In the genomic region with DNA sequence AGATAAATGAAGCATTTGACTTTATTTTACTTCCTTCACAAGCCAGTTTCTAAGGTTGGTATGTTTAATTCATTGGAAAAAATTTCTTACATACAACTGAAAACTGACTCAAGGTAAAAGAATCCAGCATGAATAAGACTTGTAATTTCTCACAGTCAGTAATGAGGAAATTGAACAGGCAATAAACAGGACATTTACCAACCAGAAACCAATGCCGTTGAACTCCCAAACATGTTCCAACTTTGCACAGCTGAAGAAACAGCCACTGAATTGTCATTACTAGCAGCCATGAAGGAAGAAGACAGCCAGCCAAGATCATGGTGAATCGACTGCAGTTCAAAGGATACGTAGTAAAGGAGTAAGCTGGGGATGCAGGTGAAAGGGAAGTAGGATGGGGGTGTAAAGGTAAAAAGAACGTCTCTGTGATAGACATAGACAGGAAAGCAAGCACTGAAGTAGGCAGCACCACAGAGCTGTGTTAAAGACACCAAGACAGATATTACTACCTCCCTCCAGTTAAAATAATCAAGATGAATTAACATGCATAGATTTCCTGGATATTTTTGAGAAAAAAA, we compare ENCODE assay signal across 16 cellular contexts. TPM values are rescaled to one million over a fixed set of nuclear protein-coding genes. Genes with fewer than 3 reads are reported as not detected.
DNase-seq lines count a peak whose midpoint lies in the region; ATAC-seq, FAIRE-seq and TF ChIP-seq lines count a peak whose summit lies in the region.
"Had no signal": no experiment of that assay in that cellular context is flagged by ENCODE, and none has a peak within 500 bp of the region (broad histone marks: within the 10 kb centered on the region; RNA-seq: fewer than 3 reads in every experiment).

No MANE protein-coding gene starts in this region.

- H3K27ac Mint-ChIP-seq in astrocyte (ENCODE audit: unreplicated experiment) (peak overlapping the region; percentile 16), glutamatergic neuron (ENCODE audit: unreplicated experiment) (no peak overlapping the region)
- H3K27ac Mint-ChIP-seq: activated CD4-positive, alpha-beta T cell treated with anti-CD3 and anti-CD28 coated beads, Interleukin-2, amount 10 ng/mL, durations not matched to agents 24 days and 14 days; stimulated activated naive B cell treated with anti-CD40 and anti-IgM and Interleukin-4, amounts not matched to agents 10 μg/mL and 1 μg/mL and 100 μg/mL, for 72 hours had no signal

- H3K9me3 Mint-ChIP-seq in astrocyte (ENCODE audit: unreplicated experiment) = no peaks in the 10 kb centered on the region
- H3K9me3 Mint-ChIP-seq in glutamatergic neuron (ENCODE audit: unreplicated experiment) = peaks cover 5% of the 10 kb centered on the region
- H3K9me3 Mint-ChIP-seq: activated CD4-positive, alpha-beta T cell treated with anti-CD3 and anti-CD28 coated beads, Interleukin-2, amount 10 ng/mL, durations not matched to agents 24 days and 14 days; stimulated activated naive B cell treated with anti-CD40 and anti-IgM and Interleukin-4, amounts not matched to agents 10 μg/mL and 1 μg/mL and 100 μg/mL, for 72 hours had no signal

- H3K4me1 Mint-ChIP-seq in astrocyte (ENCODE audit: low read depth, unreplicated experiment) = peaks cover 8% of the 10 kb centered on the region
- peaks cover 19% of the 10 kb centered on the region for H3K4me1 Mint-ChIP-seq in glutamatergic neuron (ENCODE audit: low read depth, unreplicated experiment)
- H3K4me1 Mint-ChIP-seq: activated CD4-positive, alpha-beta T cell treated with anti-CD3 and anti-CD28 coated beads, Interleukin-2, amount 10 ng/mL, durations not matched to agents 24 days and 14 days had no signal

- no peaks in the 10 kb centered on the region for H4K20me1 ChIP-seq in astrocyte (ENCODE audit: insufficient read depth, low read length)

- TF ChIP-seq CTCF in astrocyte (IDR thresholded peaks at IDR 0.05; ENCODE audit: insufficient read depth, low read depth, low read length) (no peak), fibroblast of pulmonary artery (IDR thresholded peaks at IDR 0.05; ENCODE audit: low read length, missing control alignments) (no peak), glutamatergic neuron (IDR thresholded peaks at IDR 0.05; ENCODE audit: partially characterized antibody, unreplicated experiment) (no peak)

- H3K4me3 Mint-ChIP-seq in astrocyte (ENCODE audit: unreplicated experiment) (no peak overlapping the region), glutamatergic neuron (ENCODE audit: unreplicated experiment) (no peak overlapping the region)
- H3K4me3 Mint-ChIP-seq: activated CD4-positive, alpha-beta T cell treated with anti-CD3 and anti-CD28 coated beads, Interleukin-2, amount 10 ng/mL, durations not matched to agents 24 days and 14 days; stimulated activated naive B cell treated with anti-CD40 and anti-IgM and Interleukin-4, amounts not matched to agents 10 μg/mL and 1 μg/mL and 100 μg/mL, for 72 hours had no signal

- ATAC-seq in HG03520 (IDR thresholded peaks at IDR 0.05; ENCODE audit: unreplicated experiment) (no peak), HG02642 (IDR thresholded peaks at IDR 0.05; ENCODE audit: poor library complexity, unreplicated experiment) (no peak)
- ATAC-seq: heart left ventricle; lower lobe of right lung; stimulated activated naive B cell treated with anti-CD40 and anti-IgM and Interleukin-4, amounts not matched to agents 10 μg/mL and 1 μg/mL and 100 μg/mL, for 72 hours had no signal

- H3K4me2 ChIP-seq in astrocyte (ENCODE audit: low read length) (peak overlapping the region; percentile 75), skeletal muscle satellite cell (ENCODE audit: low read length) (peak overlapping the region; percentile 61)

- DNase-seq in GM04504 (ENCODE audit: low read depth) (peak; percentile 46), astrocyte (ENCODE audit: low read depth) (peak; percentile 83), fibroblast of pulmonary artery (ENCODE audit: low read depth) (peak; percentile 53), glutamatergic neuron (no peak), SJCRH30 (no peak)
- DNase-seq: activated CD4-positive, alpha-beta T cell treated with anti-CD3 and anti-CD28 coated beads, Interleukin-2, amount 10 ng/mL, durations not matched to agents 24 days and 14 days; heart left ventricle; lower lobe of right lung; NCI-H146; NCI-H774; stimulated activated CD4-positive, alpha-beta T cell treated with anti-CD3 and anti-CD28 coated beads, Interleukin-1b, Interleukin-23, amount 100 ng/mL, for 48 hours; stimulated activated naive B cell treated with anti-CD40 and anti-IgM and Interleukin-4, amounts not matched to agents 10 μg/mL and 1 μg/mL and 100 μg/mL, for 72 hours had no signal

- FAIRE-seq in astrocyte (lab: Jason Lieb, UNC) = peak; percentile 83

- peaks cover 8% of the 10 kb centered on the region for H3K4me1 ChIP-seq in astrocyte (ENCODE audit: insufficient read depth, low read length)
- peaks cover 10% of the 10 kb centered on the region for H3K4me1 ChIP-seq in skeletal muscle satellite cell (ENCODE audit: control insufficient read depth, insufficient read depth, low read length)
- H3K4me1 ChIP-seq in SJCRH30 = no peaks in the 10 kb centered on the region
- H3K4me1 ChIP-seq: lower lobe of right lung, parathyroid adenoma had no signal

- peak overlapping the region; percentile 56 for H2AFZ ChIP-seq in astrocyte (ENCODE audit: low read depth, low read length)
- H2AFZ ChIP-seq: parathyroid adenoma had no signal

- H3K27me3 ChIP-seq in astrocyte (ENCODE audit: insufficient read depth, low read length) = no peaks in the 10 kb centered on the region
- no peaks in the 10 kb centered on the region for H3K27me3 ChIP-seq in skeletal muscle satellite cell (ENCODE audit: control insufficient read depth, insufficient read depth, low read length)
- no peaks in the 10 kb centered on the region for H3K27me3 ChIP-seq in SJCRH30
- H3K27me3 ChIP-seq: heart left ventricle had no signal

- H3K79me2 ChIP-seq in astrocyte (ENCODE audit: insufficient read depth, low read length) = no peaks in the 10 kb centered on the region
- H3K79me2 ChIP-seq: parathyroid adenoma had no signal

- H3K36me3 ChIP-seq in astrocyte (ENCODE audit: insufficient read depth, low read length) (no peaks in the 10 kb centered on the region), skeletal muscle satellite cell (ENCODE audit: insufficient read depth, low read length) (no peaks in the 10 kb centered on the region), SJCRH30 (peaks cover 4% of the 10 kb centered on the region; the same call in 1 of the 2 replicates)
- H3K36me3 ChIP-seq: lower lobe of right lung had no signal

- H3K36me3 Mint-ChIP-seq in astrocyte (ENCODE audit: low read depth, unreplicated experiment) = no peaks in the 10 kb centered on the region
- no peaks in the 10 kb centered on the region for H3K36me3 Mint-ChIP-seq in glutamatergic neuron (ENCODE audit: unreplicated experiment)

- H3K4me3 ChIP-seq in astrocyte (ENCODE audit: insufficient read depth, low read depth, low read length) (peak overlapping the region; percentile 32), fibroblast of pulmonary artery (replicated peaks; ENCODE audit: low read depth, low read length) (no peak overlapping the region), skeletal muscle satellite cell (ENCODE audit: low read length) (peak overlapping the region; percentile 25), SJCRH30 (no peak overlapping the region)
- H3K4me3 ChIP-seq: heart left ventricle, lower lobe of right lung had no signal

- H3K9me3 ChIP-seq in astrocyte (ENCODE audit: insufficient read depth, low read depth, low read length) = no peaks in the 10 kb centered on the region
- H3K9me3 ChIP-seq in skeletal muscle satellite cell (replicated peaks; ENCODE audit: low read length) = no peaks in the 10 kb centered on the region
- H3K9me3 ChIP-seq in SJCRH30 (replicated peaks) = no peaks in the 10 kb centered on the region
- H3K9me3 ChIP-seq: heart left ventricle, lower lobe of right lung had no signal

- peak overlapping the region; percentile 29 for H3K27ac ChIP-seq in astrocyte (ENCODE audit: low read depth, low read length)
- no peak overlapping the region for H3K27ac ChIP-seq in SJCRH30
- H3K27ac ChIP-seq: heart left ventricle, lower lobe of right lung, parathyroid adenoma had no signal

- H3K9ac ChIP-seq in astrocyte (ENCODE audit: low read length) (peak overlapping the region; percentile 10), skeletal muscle satellite cell (ENCODE audit: low read depth, low read length) (no peak overlapping the region)
- H3K9ac ChIP-seq: parathyroid adenoma had no signal

- no peaks in the 10 kb centered on the region for H3K27me3 Mint-ChIP-seq in astrocyte (ENCODE audit: low read depth, unreplicated experiment)
- peaks cover 1% of the 10 kb centered on the region for H3K27me3 Mint-ChIP-seq in glutamatergic neuron (ENCODE audit: unreplicated experiment)
- H3K27me3 Mint-ChIP-seq: activated CD4-positive, alpha-beta T cell treated with anti-CD3 and anti-CD28 coated beads, Interleukin-2, amount 10 ng/mL, durations not matched to agents 24 days and 14 days; stimulated activated naive B cell treated with anti-CD40 and anti-IgM and Interleukin-4, amounts not matched to agents 10 μg/mL and 1 μg/mL and 100 μg/mL, for 72 hours had no signal

RNA-seq across cellular contexts. Expression of a gene that starts 21.3 kb away (rescaled TPM):
- total RNA-seq in astrocyte (17.2 and 20.3 TPM in 2 replicates), glutamatergic neuron (ENCODE audit: unreplicated experiment) (29.2 TPM)
- total RNA-seq in skeletal muscle satellite cell (2012; rRNA removed) = 19.3 and 21.0 TPM in 2 replicates
- total RNA-seq in SJCRH30 (2014; rRNA removed; shearing (Covaris generic)) = 29.1 and 31.4 TPM in 2 replicates

Comparison
In these comparisons a context has a peak if more than half of its experiments do, and no peak if none do; other contexts are left out.
1. DNase-seq: peak in GM04504 (single experiment), astrocyte (single experiment) and fibroblast of pulmonary artery (single experiment); none in glutamatergic neuron (single experiment) and SJCRH30 (0 of 2).
2. H3K4me3 ChIP-seq: peak in astrocyte (single experiment) and skeletal muscle satellite cell (single experiment); none in fibroblast of pulmonary artery (single experiment) and SJCRH30 (single experiment).